ENCODE assay signal across 1 cellular context in the genomic region with DNA sequence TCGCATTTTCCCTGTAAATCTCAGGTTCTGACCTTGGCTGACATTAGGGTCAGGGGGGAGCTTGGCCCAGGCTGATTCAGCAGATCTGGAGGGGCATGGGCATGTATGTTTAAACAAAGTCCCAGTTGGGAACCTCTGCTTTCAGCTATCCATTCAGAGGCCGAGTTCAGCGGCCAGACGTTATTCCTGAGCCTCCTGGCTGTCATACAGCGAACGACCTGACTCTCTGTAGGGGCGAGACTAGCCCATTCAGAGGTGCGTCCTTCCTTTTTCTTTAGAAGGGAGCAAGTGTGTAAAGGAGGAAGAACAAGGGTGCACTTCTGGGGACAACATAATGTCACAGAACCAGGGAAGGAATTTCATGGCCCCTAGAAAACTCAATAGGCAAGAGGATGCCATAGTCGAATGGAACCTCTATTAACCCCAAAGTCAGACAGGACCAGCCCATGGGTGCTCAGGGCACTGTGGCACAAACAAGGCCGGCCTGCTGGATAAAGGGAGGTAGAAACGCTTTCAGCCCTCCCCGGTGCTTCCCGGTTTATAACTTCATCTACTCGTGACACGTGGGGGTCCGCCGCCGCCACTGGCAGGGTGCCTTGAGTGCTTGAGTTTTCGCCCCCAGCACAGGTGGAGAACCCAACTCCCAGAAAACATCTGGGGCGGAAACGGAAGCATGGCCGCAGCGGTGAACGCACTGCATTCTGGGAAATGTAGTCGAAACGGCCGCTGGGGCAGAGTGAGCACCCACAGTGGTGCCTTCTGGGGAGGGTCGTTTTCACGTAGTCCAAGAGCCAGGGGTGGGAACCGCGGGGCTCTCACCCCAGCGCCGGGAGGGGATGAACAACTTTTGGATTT.
TF ChIP-seq lines count a peak whose summit lies in the region.

No MANE protein-coding gene starts in this region.

TF ChIP-seq in K562, 482 proteins besides CTCF, POLR2A, EP300 and RAD21 (continued from another document and continues in another):
- TF ChIP-seq, protein P1, sequence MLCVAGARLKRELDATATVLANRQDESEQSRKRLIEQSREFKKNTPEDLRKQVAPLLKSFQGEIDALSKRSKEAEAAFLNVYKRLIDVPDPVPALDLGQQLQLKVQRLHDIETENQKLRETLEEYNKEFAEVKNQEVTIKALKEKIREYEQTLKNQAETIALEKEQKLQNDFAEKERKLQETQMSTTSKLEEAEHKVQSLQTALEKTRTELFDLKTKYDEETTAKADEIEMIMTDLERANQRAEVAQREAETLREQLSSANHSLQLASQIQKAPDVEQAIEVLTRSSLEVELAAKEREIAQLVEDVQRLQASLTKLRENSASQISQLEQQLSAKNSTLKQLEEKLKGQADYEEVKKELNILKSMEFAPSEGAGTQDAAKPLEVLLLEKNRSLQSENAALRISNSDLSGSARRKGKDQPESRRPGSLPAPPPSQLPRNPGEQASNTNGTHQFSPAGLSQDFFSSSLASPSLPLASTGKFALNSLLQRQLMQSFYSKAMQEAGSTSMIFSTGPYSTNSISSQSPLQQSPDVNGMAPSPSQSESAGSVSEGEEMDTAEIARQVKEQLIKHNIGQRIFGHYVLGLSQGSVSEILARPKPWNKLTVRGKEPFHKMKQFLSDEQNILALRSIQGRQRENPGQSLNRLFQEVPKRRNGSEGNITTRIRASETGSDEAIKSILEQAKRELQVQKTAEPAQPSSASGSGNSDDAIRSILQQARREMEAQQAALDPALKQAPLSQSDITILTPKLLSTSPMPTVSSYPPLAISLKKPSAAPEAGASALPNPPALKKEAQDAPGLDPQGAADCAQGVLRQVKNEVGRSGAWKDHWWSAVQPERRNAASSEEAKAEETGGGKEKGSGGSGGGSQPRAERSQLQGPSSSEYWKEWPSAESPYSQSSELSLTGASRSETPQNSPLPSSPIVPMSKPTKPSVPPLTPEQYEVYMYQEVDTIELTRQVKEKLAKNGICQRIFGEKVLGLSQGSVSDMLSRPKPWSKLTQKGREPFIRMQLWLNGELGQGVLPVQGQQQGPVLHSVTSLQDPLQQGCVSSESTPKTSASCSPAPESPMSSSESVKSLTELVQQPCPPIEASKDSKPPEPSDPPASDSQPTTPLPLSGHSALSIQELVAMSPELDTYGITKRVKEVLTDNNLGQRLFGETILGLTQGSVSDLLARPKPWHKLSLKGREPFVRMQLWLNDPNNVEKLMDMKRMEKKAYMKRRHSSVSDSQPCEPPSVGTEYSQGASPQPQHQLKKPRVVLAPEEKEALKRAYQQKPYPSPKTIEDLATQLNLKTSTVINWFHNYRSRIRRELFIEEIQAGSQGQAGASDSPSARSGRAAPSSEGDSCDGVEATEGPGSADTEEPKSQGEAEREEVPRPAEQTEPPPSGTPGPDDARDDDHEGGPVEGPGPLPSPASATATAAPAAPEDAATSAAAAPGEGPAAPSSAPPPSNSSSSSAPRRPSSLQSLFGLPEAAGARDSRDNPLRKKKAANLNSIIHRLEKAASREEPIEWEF (CRISPR knock-in tag; IDR thresholded peaks at IDR 0.05) = no peak
- no peak for TF ChIP-seq BCL6 (CRISPR knock-in tag; IDR thresholded peaks at IDR 0.05)
- TF ChIP-seq ZNF384 (IDR thresholded peaks at IDR 0.05; ENCODE audit: low read depth, low read length) = 0 out of 2 replicates have a peak, but pooled peaks have one; percentile 19
- no peak for TF ChIP-seq ELF4 (CRISPR knock-in tag; IDR thresholded peaks at IDR 0.05)
- no peak for TF ChIP-seq PPARD (CRISPR knock-in tag; IDR thresholded peaks at IDR 0.05)
- TF ChIP-seq CXXC5 (CRISPR knock-in tag; IDR thresholded peaks at IDR 0.05) = peak; percentile 70
- TF ChIP-seq BDP1 (IDR thresholded peaks at IDR 0.05; ENCODE audit: insufficient read depth, insufficient read length) = no peak
- TF ChIP-seq ZNF3 (CRISPR knock-in tag; IDR thresholded peaks at IDR 0.05) = no peak
- no peak for TF ChIP-seq GABPB2 (CRISPR knock-in tag; conservative IDR thresholded peaks at IDR 0.05)
- TF ChIP-seq, protein P2, sequence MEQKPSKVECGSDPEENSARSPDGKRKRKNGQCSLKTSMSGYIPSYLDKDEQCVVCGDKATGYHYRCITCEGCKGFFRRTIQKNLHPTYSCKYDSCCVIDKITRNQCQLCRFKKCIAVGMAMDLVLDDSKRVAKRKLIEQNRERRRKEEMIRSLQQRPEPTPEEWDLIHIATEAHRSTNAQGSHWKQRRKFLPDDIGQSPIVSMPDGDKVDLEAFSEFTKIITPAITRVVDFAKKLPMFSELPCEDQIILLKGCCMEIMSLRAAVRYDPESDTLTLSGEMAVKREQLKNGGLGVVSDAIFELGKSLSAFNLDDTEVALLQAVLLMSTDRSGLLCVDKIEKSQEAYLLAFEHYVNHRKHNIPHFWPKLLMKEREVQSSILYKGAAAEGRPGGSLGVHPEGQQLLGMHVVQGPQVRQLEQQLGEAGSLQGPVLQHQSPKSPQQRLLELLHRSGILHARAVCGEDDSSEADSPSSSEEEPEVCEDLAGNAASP (IDR thresholded peaks at IDR 0.05) = no peak
- no peak for TF ChIP-seq ASH1L (IDR thresholded peaks at IDR 0.05; ENCODE audit: borderline replicate concordance, low read depth, partially characterized antibody)
- TF ChIP-seq, protein P3, sequence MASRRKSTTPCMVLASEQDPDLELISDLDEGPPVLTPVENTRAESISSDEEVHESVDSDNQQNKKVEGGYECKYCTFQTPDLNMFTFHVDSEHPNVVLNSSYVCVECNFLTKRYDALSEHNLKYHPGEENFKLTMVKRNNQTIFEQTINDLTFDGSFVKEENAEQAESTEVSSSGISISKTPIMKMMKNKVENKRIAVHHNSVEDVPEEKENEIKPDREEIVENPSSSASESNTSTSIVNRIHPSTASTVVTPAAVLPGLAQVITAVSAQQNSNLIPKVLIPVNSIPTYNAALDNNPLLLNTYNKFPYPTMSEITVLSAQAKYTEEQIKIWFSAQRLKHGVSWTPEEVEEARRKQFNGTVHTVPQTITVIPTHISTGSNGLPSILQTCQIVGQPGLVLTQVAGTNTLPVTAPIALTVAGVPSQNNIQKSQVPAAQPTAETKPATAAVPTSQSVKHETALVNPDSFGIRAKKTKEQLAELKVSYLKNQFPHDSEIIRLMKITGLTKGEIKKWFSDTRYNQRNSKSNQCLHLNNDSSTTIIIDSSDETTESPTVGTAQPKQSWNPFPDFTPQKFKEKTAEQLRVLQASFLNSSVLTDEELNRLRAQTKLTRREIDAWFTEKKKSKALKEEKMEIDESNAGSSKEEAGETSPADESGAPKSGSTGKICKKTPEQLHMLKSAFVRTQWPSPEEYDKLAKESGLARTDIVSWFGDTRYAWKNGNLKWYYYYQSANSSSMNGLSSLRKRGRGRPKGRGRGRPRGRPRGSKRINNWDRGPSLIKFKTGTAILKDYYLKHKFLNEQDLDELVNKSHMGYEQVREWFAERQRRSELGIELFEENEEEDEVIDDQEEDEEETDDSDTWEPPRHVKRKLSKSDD (conservative IDR thresholded peaks at IDR 0.05; ENCODE audit: low read length) = no peak
- no peak for TF ChIP-seq ZKSCAN1 (IDR thresholded peaks at IDR 0.05; ENCODE audit: low read depth, low read length)
- TF ChIP-seq, protein P4, sequence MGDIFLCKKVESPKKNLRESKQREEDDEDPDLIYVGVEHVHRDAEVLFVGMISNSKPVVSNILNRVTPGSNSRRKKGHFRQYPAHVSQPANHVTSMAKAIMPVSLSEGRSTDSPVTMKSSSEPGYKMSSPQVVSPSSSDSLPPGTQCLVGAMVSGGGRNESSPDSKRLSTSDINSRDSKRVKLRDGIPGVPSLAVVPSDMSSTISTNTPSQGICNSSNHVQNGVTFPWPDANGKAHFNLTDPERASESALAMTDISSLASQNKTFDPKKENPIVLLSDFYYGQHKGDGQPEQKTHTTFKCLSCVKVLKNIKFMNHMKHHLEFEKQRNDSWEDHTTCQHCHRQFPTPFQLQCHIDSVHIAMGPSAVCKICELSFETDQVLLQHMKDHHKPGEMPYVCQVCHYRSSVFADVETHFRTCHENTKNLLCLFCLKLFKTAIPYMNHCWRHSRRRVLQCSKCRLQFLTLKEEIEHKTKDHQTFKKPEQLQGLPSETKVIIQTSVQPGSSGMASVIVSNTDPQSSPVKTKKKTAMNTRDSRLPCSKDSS (IDR thresholded peaks at IDR 0.05; ENCODE audit: low read depth, partially characterized antibody) = no peak
- TF ChIP-seq BRF1 (IDR thresholded peaks at IDR 0.05; ENCODE audit: borderline replicate concordance, extremely low read depth, insufficient read length) = no peak
- TF ChIP-seq THRAP3 (IDR thresholded peaks at IDR 0.05; ENCODE audit: borderline replicate concordance) = no peak
- TF ChIP-seq, protein P5, sequence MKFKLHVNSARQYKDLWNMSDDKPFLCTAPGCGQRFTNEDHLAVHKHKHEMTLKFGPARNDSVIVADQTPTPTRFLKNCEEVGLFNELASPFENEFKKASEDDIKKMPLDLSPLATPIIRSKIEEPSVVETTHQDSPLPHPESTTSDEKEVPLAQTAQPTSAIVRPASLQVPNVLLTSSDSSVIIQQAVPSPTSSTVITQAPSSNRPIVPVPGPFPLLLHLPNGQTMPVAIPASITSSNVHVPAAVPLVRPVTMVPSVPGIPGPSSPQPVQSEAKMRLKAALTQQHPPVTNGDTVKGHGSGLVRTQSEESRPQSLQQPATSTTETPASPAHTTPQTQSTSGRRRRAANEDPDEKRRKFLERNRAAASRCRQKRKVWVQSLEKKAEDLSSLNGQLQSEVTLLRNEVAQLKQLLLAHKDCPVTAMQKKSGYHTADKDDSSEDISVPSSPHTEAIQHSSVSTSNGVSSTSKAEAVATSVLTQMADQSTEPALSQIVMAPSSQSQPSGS (CRISPR knock-in tag; IDR thresholded peaks at IDR 0.05) = no peak
- no peak for TF ChIP-seq MCM3 (IDR thresholded peaks at IDR 0.05)
- TF ChIP-seq ZNF197 (CRISPR knock-in tag; IDR thresholded peaks at IDR 0.05; ENCODE audit: low read depth) = peak; percentile 60; the same call in 1 of the 2 replicates
- TF ChIP-seq MCM7 (IDR thresholded peaks at IDR 0.05) = no peak
- TF ChIP-seq NELFE (IDR thresholded peaks at IDR 0.05; ENCODE audit: insufficient read depth, insufficient read length) = no peak
- no peak for TF ChIP-seq LEF1 (IDR thresholded peaks at IDR 0.05)
- TF ChIP-seq, protein P6, sequence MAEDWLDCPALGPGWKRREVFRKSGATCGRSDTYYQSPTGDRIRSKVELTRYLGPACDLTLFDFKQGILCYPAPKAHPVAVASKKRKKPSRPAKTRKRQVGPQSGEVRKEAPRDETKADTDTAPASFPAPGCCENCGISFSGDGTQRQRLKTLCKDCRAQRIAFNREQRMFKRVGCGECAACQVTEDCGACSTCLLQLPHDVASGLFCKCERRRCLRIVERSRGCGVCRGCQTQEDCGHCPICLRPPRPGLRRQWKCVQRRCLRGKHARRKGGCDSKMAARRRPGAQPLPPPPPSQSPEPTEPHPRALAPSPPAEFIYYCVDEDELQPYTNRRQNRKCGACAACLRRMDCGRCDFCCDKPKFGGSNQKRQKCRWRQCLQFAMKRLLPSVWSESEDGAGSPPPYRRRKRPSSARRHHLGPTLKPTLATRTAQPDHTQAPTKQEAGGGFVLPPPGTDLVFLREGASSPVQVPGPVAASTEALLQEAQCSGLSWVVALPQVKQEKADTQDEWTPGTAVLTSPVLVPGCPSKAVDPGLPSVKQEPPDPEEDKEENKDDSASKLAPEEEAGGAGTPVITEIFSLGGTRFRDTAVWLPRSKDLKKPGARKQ (CRISPR knock-in tag; IDR thresholded peaks at IDR 0.05) = no peak
- no peak for TF ChIP-seq SRSF1 (IDR thresholded peaks at IDR 0.05; ENCODE audit: low read depth, low read length)
- no peak for TF ChIP-seq GATAD2A (IDR thresholded peaks at IDR 0.05)
- no peak for TF ChIP-seq KDM2B (CRISPR knock-in tag; IDR thresholded peaks at IDR 0.05)
- TF ChIP-seq, protein P7, sequence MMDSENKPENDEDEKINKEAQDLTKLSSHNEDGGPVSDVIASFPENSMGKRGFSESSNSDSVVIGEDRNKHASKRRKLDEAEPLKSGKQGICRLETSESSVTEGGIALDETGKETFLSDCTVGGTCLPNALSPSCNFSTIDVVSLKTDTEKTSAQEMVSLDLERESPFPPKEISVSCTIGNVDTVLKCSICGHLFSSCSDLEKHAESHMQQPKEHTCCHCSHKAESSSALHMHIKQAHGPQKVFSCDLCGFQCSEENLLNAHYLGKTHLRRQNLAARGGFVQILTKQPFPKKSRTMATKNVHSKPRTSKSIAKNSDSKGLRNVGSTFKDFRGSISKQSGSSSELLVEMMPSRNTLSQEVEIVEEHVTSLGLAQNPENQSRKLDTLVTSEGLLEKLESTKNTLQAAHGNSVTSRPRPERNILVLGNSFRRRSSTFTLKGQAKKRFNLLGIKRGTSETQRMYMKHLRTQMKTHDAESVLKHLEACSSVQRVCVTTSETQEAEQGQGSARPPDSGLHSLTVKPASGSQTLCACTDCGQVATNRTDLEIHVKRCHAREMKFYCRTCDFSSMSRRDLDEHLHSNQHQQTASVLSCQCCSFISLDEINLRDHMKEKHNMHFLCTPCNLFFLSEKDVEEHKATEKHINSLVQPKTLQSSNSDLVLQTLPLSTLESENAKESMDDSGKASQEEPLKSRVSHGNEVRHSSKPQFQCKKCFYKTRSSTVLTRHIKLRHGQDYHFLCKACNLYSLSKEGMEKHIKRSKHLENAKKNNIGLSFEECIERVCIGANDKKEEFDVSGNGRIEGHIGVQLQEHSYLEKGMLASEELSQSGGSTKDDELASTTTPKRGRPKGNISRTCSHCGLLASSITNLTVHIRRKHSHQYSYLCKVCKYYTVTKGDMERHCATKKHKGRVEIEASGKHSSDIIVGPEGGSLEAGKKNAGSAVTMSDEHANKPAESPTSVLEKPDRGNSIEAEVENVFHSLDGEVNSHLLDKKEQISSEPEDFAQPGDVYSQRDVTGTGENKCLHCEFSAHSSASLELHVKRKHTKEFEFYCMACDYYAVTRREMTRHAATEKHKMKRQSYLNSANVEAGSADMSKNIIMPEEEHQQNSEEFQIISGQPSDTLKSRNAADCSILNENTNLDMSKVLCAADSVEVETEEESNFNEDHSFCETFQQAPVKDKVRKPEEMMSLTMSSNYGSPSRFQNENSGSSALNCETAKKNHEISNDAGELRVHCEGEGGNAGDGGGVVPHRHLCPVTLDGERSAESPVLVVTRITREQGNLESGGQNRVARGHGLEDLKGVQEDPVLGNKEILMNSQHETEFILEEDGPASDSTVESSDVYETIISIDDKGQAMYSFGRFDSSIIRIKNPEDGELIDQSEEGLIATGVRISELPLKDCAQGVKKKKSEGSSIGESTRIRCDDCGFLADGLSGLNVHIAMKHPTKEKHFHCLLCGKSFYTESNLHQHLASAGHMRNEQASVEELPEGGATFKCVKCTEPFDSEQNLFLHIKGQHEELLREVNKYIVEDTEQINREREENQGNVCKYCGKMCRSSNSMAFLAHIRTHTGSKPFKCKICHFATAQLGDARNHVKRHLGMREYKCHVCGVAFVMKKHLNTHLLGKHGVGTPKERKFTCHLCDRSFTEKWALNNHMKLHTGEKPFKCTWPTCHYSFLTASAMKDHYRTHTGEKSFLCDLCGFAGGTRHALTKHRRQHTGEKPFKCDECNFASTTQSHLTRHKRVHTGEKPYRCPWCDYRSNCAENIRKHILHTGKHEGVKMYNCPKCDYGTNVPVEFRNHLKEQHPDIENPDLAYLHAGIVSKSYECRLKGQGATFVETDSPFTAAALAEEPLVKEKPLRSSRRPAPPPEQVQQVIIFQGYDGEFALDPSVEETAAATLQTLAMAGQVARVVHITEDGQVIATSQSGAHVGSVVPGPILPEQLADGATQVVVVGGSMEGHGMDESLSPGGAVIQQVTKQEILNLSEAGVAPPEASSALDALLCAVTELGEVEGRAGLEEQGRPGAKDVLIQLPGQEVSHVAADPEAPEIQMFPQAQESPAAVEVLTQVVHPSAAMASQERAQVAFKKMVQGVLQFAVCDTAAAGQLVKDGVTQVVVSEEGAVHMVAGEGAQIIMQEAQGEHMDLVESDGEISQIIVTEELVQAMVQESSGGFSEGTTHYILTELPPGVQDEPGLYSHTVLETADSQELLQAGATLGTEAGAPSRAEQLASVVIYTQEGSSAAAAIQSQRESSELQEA (IDR thresholded peaks at IDR 0.05; ENCODE audit: low read depth) = no peak
